Comparison of ENCODE assay signal across 18 cellular contexts in the genomic region with DNA sequence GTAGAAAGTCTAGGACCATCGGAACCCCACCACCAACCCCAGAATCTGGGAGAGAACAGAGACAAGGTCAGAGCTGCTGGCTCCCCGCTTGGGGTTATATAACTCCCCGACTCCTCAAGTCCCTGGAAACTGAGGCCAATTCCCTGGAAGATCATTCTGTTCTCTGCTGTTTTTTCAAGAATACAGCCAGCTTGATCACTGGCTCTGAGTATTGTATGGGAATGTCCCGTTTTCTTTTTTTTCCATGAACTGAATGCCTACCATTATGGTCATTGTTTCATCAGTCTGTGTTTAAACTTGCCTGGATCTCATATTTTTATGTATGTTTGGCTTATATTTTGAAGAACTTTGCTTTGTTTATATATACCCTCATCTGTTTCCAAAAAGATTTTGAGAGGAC.
"Had no signal": no experiment of that assay in that cellular context is flagged by ENCODE, and none has a peak within 500 bp of the region (broad histone marks: within the 10 kb centered on the region; RNA-seq: fewer than 3 reads in every experiment).

No MANE protein-coding gene starts in this region.

- H3K36me3 ChIP-seq: SJCRH30 had no signal

- DNase-seq: KBM-7, NCI-H1092, NCI-H1105 treated with DMSO at 0.1 percent for 48 hours, NCI-H1417 treated with DMSO at 0.1 percent for 48 hours, NCI-H146, NCI-H1694 treated with DMSO at 0.1 percent for 48 hours, NCI-H1930, NCI-H2081, NCI-H2107, NCI-H2227 treated with DMSO at 0.1 percent for 48 hours, NCI-H524, NCI-H526 treated with DMSO at 0.1 percent for 48 hours, NCI-H774, RPMI8226, SHP77 treated with DMSO at 0.1 percent for 48 hours, SJCRH30 had no signal

- H3K9me3 ChIP-seq: SJCRH30 had no signal

- ATAC-seq: SK-N-SH treated with all-trans-retinoic acid at 6 μM for 48 hours had no signal

- H3K27me3 ChIP-seq: SJCRH30 had no signal

- H3K4me3 ChIP-seq: SJCRH30 had no signal

- H3K27ac ChIP-seq: HL-60, SJCRH30 had no signal
